ENCODE assay signal across 9 cellular contexts in the genomic region with DNA sequence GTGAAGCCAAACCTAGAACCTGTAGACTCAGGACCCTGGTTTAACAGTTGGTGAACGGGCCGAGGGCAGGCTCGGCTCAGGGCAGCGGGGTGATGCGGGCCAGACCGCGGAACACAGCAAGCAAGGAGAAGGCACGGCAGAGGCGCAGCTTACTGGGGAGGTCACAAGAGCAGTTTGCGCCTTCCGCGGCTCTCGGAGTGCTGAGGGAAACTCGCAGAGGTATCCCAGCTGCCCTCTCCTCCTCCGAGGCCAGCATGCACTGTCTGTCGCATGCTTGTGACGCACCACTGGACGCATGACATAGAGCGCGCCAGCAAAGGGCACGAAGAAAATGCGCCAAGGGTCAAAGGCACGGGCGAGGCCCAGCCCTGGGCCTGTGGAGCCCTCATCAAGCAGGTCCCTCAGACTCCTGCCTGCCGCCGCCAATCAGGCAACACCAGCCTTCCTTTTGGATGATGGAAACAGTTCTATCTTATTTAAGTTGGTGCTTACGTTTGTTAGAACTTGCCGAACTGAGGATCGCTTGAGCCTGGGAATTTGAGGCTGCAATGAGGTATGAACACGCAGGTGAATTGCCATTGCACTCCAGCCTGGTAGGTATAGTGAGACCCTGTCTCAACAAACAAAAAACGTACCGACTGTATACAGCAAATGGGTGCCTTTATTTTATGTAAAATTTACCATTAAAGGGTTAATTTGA.
"Had no signal": no experiment of that assay in that cellular context is flagged by ENCODE, and none has a peak within 500 bp of the region (broad histone marks: within the 10 kb centered on the region; RNA-seq: fewer than 3 reads in every experiment).

No MANE protein-coding gene starts in this region.

- H3K36me3 Mint-ChIP-seq: IgD-negative memory B cell had no signal

- DNase-seq: GM23248, GOT3, H7, HFFc6 had no signal

- H3K27ac ChIP-seq: GM23248, HL-60 had no signal

- ATAC-seq: HCT116, HepG2 had no signal

- H3K4me1 Mint-ChIP-seq: IgD-negative memory B cell had no signal

- H3K4me3 Mint-ChIP-seq: HFFc6, IgD-negative memory B cell had no signal

- H3K36me3 ChIP-seq: HAP-1 had no signal

- H3K27ac Mint-ChIP-seq: HFFc6, IgD-negative memory B cell had no signal

- H3K27me3 Mint-ChIP-seq: IgD-negative memory B cell had no signal

- H3K4me1 ChIP-seq: HAP-1 had no signal

- H3K9me3 ChIP-seq: HAP-1 had no signal

- H3K4me3 ChIP-seq: GM23248, HAP-1 had no signal
